8 cellular contexts compared by ENCODE assay signal in genomic region chr21:43646550-43647260, GRCh38. TPM values are rescaled to one million over a fixed set of nuclear protein-coding genes. Genes with fewer than 3 reads are reported as not detected.
A peak's percentile ranks its signal among the peaks of the same experiment; 100 is the strongest.
DNase-seq lines count a peak whose midpoint lies in the region; ATAC-seq, FAIRE-seq and TF ChIP-seq lines count a peak whose summit lies in the region.

No MANE protein-coding gene starts in this region.

- peaks cover 5% of the 10 kb centered on the region for H3K27me3 Mint-ChIP-seq in activated T-cell treated with anti-CD3 and anti-CD28 coated beads, Interleukin-2, amount 50 U/mL, for 4 hours (ENCODE audit: low read depth)
- H3K27me3 Mint-ChIP-seq in nephron progenitor cell (ENCODE audit: low read depth, poor library complexity): no peaks in the 10 kb centered on the region

- no peak overlapping the region for H3K27ac ChIP-seq in fibroblast of lung (ENCODE audit: insufficient read depth, low read length)

- H3K9me3 ChIP-seq in fibroblast of lung (ENCODE audit: control insufficient read depth, insufficient read depth, low read depth, low read length): no peaks in the 10 kb centered on the region

- H3K4me1 ChIP-seq in fibroblast of lung (ENCODE audit: control insufficient read depth, extremely low read depth, insufficient read depth, low read length): peaks cover 8% of the 10 kb centered on the region

- H3K9me3 Mint-ChIP-seq in activated T-cell treated with anti-CD3 and anti-CD28 coated beads, Interleukin-2, amount 50 U/mL, for 4 hours: no peaks in the 10 kb centered on the region
- no peaks in the 10 kb centered on the region for H3K9me3 Mint-ChIP-seq in nephron progenitor cell

- no peaks in the 10 kb centered on the region for H3K36me3 Mint-ChIP-seq in activated T-cell treated with anti-CD3 and anti-CD28 coated beads, Interleukin-2, amount 50 U/mL, for 4 hours (ENCODE audit: insufficient read depth)
- H3K36me3 Mint-ChIP-seq in nephron progenitor cell (ENCODE audit: low read depth): no peaks in the 10 kb centered on the region

- no peaks in the 10 kb centered on the region for H3K27me3 ChIP-seq in fibroblast of lung (ENCODE audit: control insufficient read depth, insufficient read depth, low read length)

- no peaks in the 10 kb centered on the region for H4K20me1 ChIP-seq in fibroblast of lung (ENCODE audit: control insufficient read depth, extremely low read depth, insufficient read depth, low read length)

- H3K4me2 ChIP-seq in fibroblast of lung (ENCODE audit: extremely low read depth, insufficient read depth, low read length): peak overlapping the region; percentile 68

- no peak overlapping the region for H3K4me3 Mint-ChIP-seq in activated T-cell treated with anti-CD3 and anti-CD28 coated beads, Interleukin-2, amount 50 U/mL, for 4 hours
- H3K4me3 Mint-ChIP-seq in nephron progenitor cell: no peak overlapping the region

- H3K79me2 ChIP-seq in fibroblast of lung (ENCODE audit: control insufficient read depth, insufficient read depth, low read length): no peaks in the 10 kb centered on the region

- no peak overlapping the region for H3K4me3 ChIP-seq in fibroblast of lung (replicated peaks in 1 of 4; ENCODE audit: control extremely low read depth in 1 of 4, insufficient read depth in 1 of 4, low read depth in 3 of 4, low read length in 4 of 4)

- FAIRE-seq in RCC 7860 (lab: Jason Lieb, UNC): peak; percentile 87

- H3K4me1 Mint-ChIP-seq in activated T-cell treated with anti-CD3 and anti-CD28 coated beads, Interleukin-2, amount 50 U/mL, for 4 hours (ENCODE audit: low read depth): peaks cover 19% of the 10 kb centered on the region
- peaks cover 30% of the 10 kb centered on the region for H3K4me1 Mint-ChIP-seq in nephron progenitor cell

- ATAC-seq in GM21447 (IDR thresholded peaks at IDR 0.05; ENCODE audit: unreplicated experiment): peak; percentile 82
- ATAC-seq in activated T-cell treated with anti-CD3 and anti-CD28 coated beads, Interleukin-2, amount 50 U/mL, for 4 hours: peak; percentile 99 to 100
- ATAC-seq in stimulated activated naive CD8-positive, alpha-beta T cell treated with anti-CD3 and anti-CD28 coated beads, Interleukin-15, Interleukin-2, amounts not matched to agents 100 U/mL and 50 U/mL, for 24 hours: peak; percentile 99

- no peaks in the 10 kb centered on the region for H3K36me3 ChIP-seq in fibroblast of lung (ENCODE audit: control insufficient read depth, insufficient read depth, low read length)

- no peak overlapping the region for H2AFZ ChIP-seq in fibroblast of lung (ENCODE audit: low read length)

- no peak overlapping the region for H3K9ac ChIP-seq in fibroblast of lung (ENCODE audit: insufficient read depth, low read length)

- peak; percentile 4 to 82 (median 69) for DNase-seq in C1 segment of cervical spinal cord (lab: John Stamatoyannopoulos, UW)
- DNase-seq in LoVo (ENCODE audit: low spot score): peak; percentile 95
- DNase-seq in RCC 7860 (ENCODE audit: low spot score): peak; percentile 94
- peak; percentile 86 for DNase-seq in activated T-cell treated with anti-CD3 and anti-CD28 coated beads, Interleukin-2, amount 50 U/mL, for 4 hours
- peak; percentile 86 to 95 for DNase-seq in fibroblast of lung (ENCODE audit: low read depth in 2 of 2)
- DNase-seq in nephron progenitor cell: peak; percentile 89
- peak; percentile 86 for DNase-seq in stimulated activated naive CD8-positive, alpha-beta T cell treated with anti-CD3 and anti-CD28 coated beads, Interleukin-15, Interleukin-2, amounts not matched to agents 100 U/mL and 50 U/mL, for 24 hours

- no peak overlapping the region for H3K27ac Mint-ChIP-seq in nephron progenitor cell

- peak; percentile 99 to 100 for TF ChIP-seq CTCF in fibroblast of lung (conservative IDR thresholded peaks at IDR 0.05 in 1 of 2, IDR thresholded peaks at IDR 0.05 in 1 of 2; ENCODE audit: low read depth in 1 of 2, low read length in 2 of 2)
- TF ChIP-seq CTCF in nephron progenitor cell (IDR thresholded peaks at IDR 0.05): peak; percentile 99

RNA-seq across cellular contexts. Expression of gene HSF2BP, which starts 12.6 kb away (rescaled TPM):
- total RNA-seq in activated T-cell treated with anti-CD3 and anti-CD28 coated beads, Interleukin-2, amount 50 U/mL, for 4 hours: 1 to 10 TPM; 1.7 to 2.1 (median 1.9) TPM
- total RNA-seq in fibroblast of lung: 1.2 and 1.8 TPM in 2 replicates
- polyA plus RNA-seq in fibroblast of lung: 0.60 and 0.70 TPM in 2 replicates
- polyA plus RNA-seq in fibroblast of lung (2012): 0.43 and 0.44 TPM in 2 replicates
- 0.67 TPM in 1 of 2 replicates, not detected in the other for polyA minus RNA-seq in fibroblast of lung (ENCODE audit: low replicate concordance)

RNA-seq across cellular contexts. Expression of gene RRP1B, which starts 12.7 kb away (rescaled TPM):
- 100 to 1,000 TPM; 106 to 132 (median 115) TPM for total RNA-seq in activated T-cell treated with anti-CD3 and anti-CD28 coated beads, Interleukin-2, amount 50 U/mL, for 4 hours
- total RNA-seq in fibroblast of lung: 16.9 and 20.3 TPM in 2 replicates
- 11.7 and 17.7 TPM in 2 replicates for polyA plus RNA-seq in fibroblast of lung
- 12.0 and 17.3 TPM in 2 replicates for polyA plus RNA-seq in fibroblast of lung (2012)
- 11.5 and 20.2 TPM in 2 replicates for polyA minus RNA-seq in fibroblast of lung (ENCODE audit: low replicate concordance)
